In the genomic region with DNA sequence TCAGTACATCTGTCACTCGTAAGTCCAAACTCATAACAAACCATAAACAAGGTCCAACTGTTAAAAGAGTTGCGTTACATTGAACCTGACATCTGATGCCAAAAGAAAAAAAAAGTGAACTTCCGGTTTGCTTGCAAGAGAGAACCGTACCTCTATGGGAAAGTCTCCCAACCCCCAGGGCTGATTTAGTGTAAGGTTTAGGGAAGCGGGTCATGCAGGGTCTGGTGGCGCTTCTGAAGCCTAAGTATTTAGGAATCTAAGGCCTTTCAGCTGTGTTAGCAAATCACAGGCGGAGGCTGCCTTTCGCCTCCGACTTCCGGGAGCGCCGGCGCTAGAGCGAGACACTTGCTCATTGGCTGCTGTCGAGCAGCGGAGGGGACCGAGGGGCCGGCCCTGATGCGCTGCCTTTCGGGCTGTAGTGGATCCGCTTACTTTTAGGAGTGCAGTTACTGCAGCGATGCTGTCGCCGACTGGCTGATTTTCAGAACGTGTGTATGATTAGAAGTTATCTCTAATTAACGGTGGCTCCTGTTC, we compare ENCODE assay signal across 8 cellular contexts. TPM values are rescaled to one million over a fixed set of nuclear protein-coding genes. Genes with fewer than 3 reads are reported as not detected.
DNase-seq lines count a peak whose midpoint lies in the region; TF ChIP-seq lines count a peak whose summit lies in the region.

No MANE protein-coding gene starts in this region.

- peaks cover 3% of the 10 kb centered on the region for H3K27me3 Mint-ChIP-seq in HFFc6 (ENCODE audit: insufficient read depth)

- H3K4me1 Mint-ChIP-seq in HFFc6 (ENCODE audit: low read depth), result peaks cover 24% of the 10 kb centered on the region

- no peaks in the 10 kb centered on the region for H3K9me3 ChIP-seq in SK-N-MC (ENCODE audit: low read depth, low read length)

- peak overlapping the region; percentile 75 for H3K4me3 ChIP-seq in SK-N-MC

- H3K9me3 Mint-ChIP-seq in HFFc6, result 0 out of 2 replicates have a peak, but pooled peaks cover 4% of the 10 kb centered on the region

- no peaks in the 10 kb centered on the region for H3K36me3 ChIP-seq in SK-N-MC (ENCODE audit: insufficient read depth, low read length)

- peak overlapping the region; percentile 93 for H3K4me3 Mint-ChIP-seq in HFFc6

- H3K27ac ChIP-seq in SK-N-MC, result peak overlapping the region; percentile 63; the same call in 1 of the 2 replicates

- peaks cover 5% of the 10 kb centered on the region; the same call in 1 of the 2 replicates for H3K36me3 Mint-ChIP-seq in HFFc6 (ENCODE audit: low read depth)

- peak overlapping the region; percentile 98 for H3K27ac Mint-ChIP-seq in HFFc6

- H3K9ac ChIP-seq in SK-N-MC (ENCODE audit: insufficient read length), result peak overlapping the region; percentile 52

- TF ChIP-seq CTCF in HFFc6 (IDR thresholded peaks at IDR 0.05), result no peak

- peak; percentile 53 for DNase-seq in GM04504 (ENCODE audit: low read depth)
- DNase-seq in HFFc6, result peak; percentile 80
- peak; percentile 91 for DNase-seq in NAMALWA (ENCODE audit: low spot score)
- peak; percentile 18 for DNase-seq in SK-N-MC (ENCODE audit: low read depth, low spot score)
- peak; percentile 87 for DNase-seq in activated naive CD4-positive, alpha-beta T cell treated with anti-CD3 and anti-CD28 coated beads, Interleukin-2, amount 50 U/mL, for 16 hours
- peak; percentile 93 for DNase-seq in globus pallidus (ENCODE audit: low spot score)
- peak; percentile 13 to 94 (median 81) for DNase-seq in nucleus accumbens (lab: John Stamatoyannopoulos, UW)
- peak; percentile 94 for DNase-seq in superior temporal gyrus (ENCODE audit: extremely low spot score)

RNA-seq across cellular contexts. Expression of a gene that starts 12.0 kb away (rescaled TPM):
- total RNA-seq in HFFc6 (2021; fragmentation: NEBNext Ultra II Directional; extraction: Animal tissue kit (Norgen Biotek cat#: 25700)), result 10 to 100 TPM; 25.1 to 32.6 (median 30.0) TPM

RNA-seq across cellular contexts. Expression of a gene that starts 55.9 kb away (rescaled TPM):
- total RNA-seq in HFFc6 (2021; fragmentation: NEBNext Ultra II Directional; extraction: Animal tissue kit (Norgen Biotek cat#: 25700)), result 10 to 100 TPM; 56.0 to 65.5 (median 63.0) TPM

Comparison
In these comparisons a context has a peak if more than half of its experiments do, and no peak if none do; other contexts are left out.
1. Peak in every context shown above with its lines: DNase-seq, H3K4me3 ChIP-seq and H3K27ac ChIP-seq.
2. DNase-seq: peak in every context shown above with its lines; median percentile 94 in superior temporal gyrus; 93 in globus pallidus; 91 in NAMALWA; 87 in activated naive CD4-positive, alpha-beta T cell treated with anti-CD3 and anti-CD28 coated beads, Interleukin-2, amount 50 U/mL, for 16 hours; 81 in nucleus accumbens; 80 in HFFc6; 53 in GM04504; 18 in SK-N-MC.